In genomic region chr2:196925768-196926561, GRCh38 we compare ENCODE assay signal across 8 cellular contexts. TPM values are rescaled to one million over a fixed set of nuclear protein-coding genes. Genes with fewer than 3 reads are reported as not detected.
DNase-seq lines count a peak whose midpoint lies in the region; ATAC-seq, FAIRE-seq and TF ChIP-seq lines count a peak whose summit lies in the region.

No MANE protein-coding gene starts in this region.

- H3K4me2 ChIP-seq in SK-N-SH: peak overlapping the region; percentile 95

- H3K36me3 ChIP-seq in SK-N-SH (replicated peaks in 1 of 2; ENCODE audit: control insufficient read depth in 1 of 2, insufficient read depth in 2 of 2, low read length in 1 of 2) (no peaks in the 10 kb centered on the region), bronchial epithelial cell (ENCODE audit: control insufficient read depth, insufficient read depth, low read length) (no peaks in the 10 kb centered on the region)

- DNase-seq in ELF-1 (ENCODE audit: low read depth, low spot score): peak; percentile 61
- DNase-seq in HuH-7 (ENCODE audit: low spot score): peak; percentile 17
- peak; percentile 56 for DNase-seq in SK-N-SH
- DNase-seq in bronchial epithelial cell (ENCODE audit: low read depth): peak; percentile 84
- DNase-seq in islet precursor cell: peak; percentile 67
- DNase-seq in stimulated activated CD4-positive, alpha-beta T cell treated with anti-CD3 and anti-CD28 coated beads, Interleukin-12 subunit alpha, Interleukin-12 subunit beta, amount 100 ng/mL, for 24 hours (ENCODE audit: low read depth in 2 of 2): peak; percentile 5 to 11
- no peak for DNase-seq in NCI-H1048 (lab: John Stamatoyannopoulos, UW)

- peaks cover 55% of the 10 kb centered on the region for H3K79me2 ChIP-seq in SK-N-SH (ENCODE audit: insufficient read depth)

- ATAC-seq in GM21576 (IDR thresholded peaks at IDR 0.05; ENCODE audit: unreplicated experiment): peak; percentile 28

- no peak for TF ChIP-seq RAD21 in SK-N-SH (IDR thresholded peaks at IDR 0.05; ENCODE audit: low read length)

- WGBS in SK-N-SH (ENCODE audit: low lambda C conversion rate): under 1% methylated on average over 37 of the region's 37 CpGs

- peaks cover 0 to 11% of the 10 kb centered on the region in 2 experiments; a peak in 2 of 4 replicates for H3K4me1 ChIP-seq in SK-N-SH (ENCODE audit: control insufficient read depth in 1 of 2, insufficient read depth in 2 of 2, low read depth in 1 of 2, low read length in 1 of 2)

- peaks cover 8% of the 10 kb centered on the region for H3F3A ChIP-seq in SK-N-SH (replicated peaks; ENCODE audit: insufficient read depth)

- peak overlapping the region; percentile 93 for H3K9ac ChIP-seq in SK-N-SH

- H3K27me3 ChIP-seq in SK-N-SH (ENCODE audit: insufficient read depth) (no peaks in the 10 kb centered on the region), bronchial epithelial cell (ENCODE audit: control insufficient read depth, insufficient read depth, low read length) (no peaks in the 10 kb centered on the region)

- H3K4me3 ChIP-seq in SK-N-SH (ENCODE audit: low read depth in 2 of 2, low read length in 1 of 2) (peak overlapping the region; percentile 81 to 94), bronchial epithelial cell (ENCODE audit: low read depth, low read length) (peak overlapping the region; percentile 58)

- CTCF ChIA-PET in SK-N-SH (lab: Yijun Ruan, JAX): interaction anchor here (1.1 kb wide), 1 partner anchor 183 kb away, joined by 3 read pairs; no protein-coding TSS in a partner anchor

- no peak for FAIRE-seq in bronchial epithelial cell (lab: Jason Lieb, UNC)

- TF ChIP-seq EP300 in SK-N-SH (IDR thresholded peaks at IDR 0.05; ENCODE audit: borderline replicate concordance in 1 of 2, low read depth in 1 of 2, low read length in 1 of 2): no peak

- H3K9me3 ChIP-seq in SK-N-SH: no peaks in the 10 kb centered on the region

- peak overlapping the region; percentile 91 to 92 for H3K27ac ChIP-seq in SK-N-SH (ENCODE audit: low read depth in 2 of 2, low read length in 1 of 2)

- no peaks in the 10 kb centered on the region for H3K9me2 ChIP-seq in SK-N-SH

- H4K20me1 ChIP-seq in SK-N-SH (ENCODE audit: insufficient read depth): no peaks in the 10 kb centered on the region

- POLR2A ChIA-PET in SK-N-SH (lab: Yijun Ruan, JAX): interaction anchor here (0.5 kb wide), 1 partner anchor 72 kb away, joined by 3 read pairs; no protein-coding TSS in a partner anchor

- TF ChIP-seq CTCF in SK-N-SH (IDR thresholded peaks at IDR 0.05) (no peak), bronchial epithelial cell (IDR thresholded peaks at IDR 0.05; ENCODE audit: insufficient read depth, low read length, severe bottlenecking) (no peak)

- peak overlapping the region; percentile 96 for H2AFZ ChIP-seq in SK-N-SH (ENCODE audit: low read depth)

TF ChIP-seq in SK-N-SH, 30 proteins besides CTCF, POLR2A, EP300 and RAD21:
- TF ChIP-seq NRF1 (IDR thresholded peaks at IDR 0.05; ENCODE audit: low read depth, low read length): no peak
- peak; percentile 5; the same call in 1 of the 2 replicates for TF ChIP-seq REST (IDR thresholded peaks at IDR 0.05; ENCODE audit: low read depth, low read length)
- no peak for TF ChIP-seq PBX3 (IDR thresholded peaks at IDR 0.05)
- no peak for TF ChIP-seq MEF2A (IDR thresholded peaks at IDR 0.05; ENCODE audit: borderline replicate concordance, low read depth)
- TF ChIP-seq ZBTB33 (IDR thresholded peaks at IDR 0.05; ENCODE audit: borderline replicate concordance, low read depth): no peak
- no peak for TF ChIP-seq SIN3A (IDR thresholded peaks at IDR 0.05; ENCODE audit: borderline replicate concordance, low read depth, low read length)
- no peak; the same call in none of the 2 replicates for TF ChIP-seq MAX (IDR thresholded peaks at IDR 0.05; ENCODE audit: low read depth)
- peak; percentile 67 for TF ChIP-seq MXI1 (IDR thresholded peaks at IDR 0.05; ENCODE audit: low read depth, low read length)
- no peak for TF ChIP-seq POLR2AphosphoS5 (IDR thresholded peaks at IDR 0.05; ENCODE audit: low read depth, low read length)
- peak; percentile 34 for TF ChIP-seq CHD2 (IDR thresholded peaks at IDR 0.05; ENCODE audit: low read length, partially characterized antibody)
- 0 out of 2 replicates have a peak, but pooled peaks have one; percentile 1 for TF ChIP-seq RCOR1 (IDR thresholded peaks at IDR 0.05; ENCODE audit: low read length)
- TF ChIP-seq FOXJ3 (CRISPR knock-in tag; IDR thresholded peaks at IDR 0.05): no peak
- TF ChIP-seq NFIC (IDR thresholded peaks at IDR 0.05; ENCODE audit: borderline replicate concordance): no peak
- no peak for TF ChIP-seq RXRA (IDR thresholded peaks at IDR 0.05; ENCODE audit: borderline replicate concordance, low read depth)
- no peak for TF ChIP-seq GABPA (IDR thresholded peaks at IDR 0.05; ENCODE audit: low read depth)
- TF ChIP-seq TAF1 (IDR thresholded peaks at IDR 0.05; ENCODE audit: borderline replicate concordance, low read depth, low read length): 0 out of 2 replicates have a peak, but pooled peaks have one; percentile 8
TF ChIP-seq in SK-N-SH: peak in this region for 5.

RNA-seq across cellular contexts. Expression of gene PGAP1, which starts 0.5 kb away (rescaled TPM):
- 3.4 and 3.8 TPM in 2 replicates for polyA plus RNA-seq in SK-N-SH (2012; rRNA removed)
- 3.7 and 3.8 TPM in 2 replicates for polyA plus RNA-seq in SK-N-SH (2012; cell fraction: cytosol; rRNA removed)
- polyA plus RNA-seq in SK-N-SH (2012; cell fraction: nucleus; rRNA removed): 4.1 and 7.4 TPM in 2 replicates
- 6.1 and 8.3 TPM in 2 replicates for total RNA-seq in bronchial epithelial cell
